18 cellular contexts compared by ENCODE assay signal in the genomic region with DNA sequence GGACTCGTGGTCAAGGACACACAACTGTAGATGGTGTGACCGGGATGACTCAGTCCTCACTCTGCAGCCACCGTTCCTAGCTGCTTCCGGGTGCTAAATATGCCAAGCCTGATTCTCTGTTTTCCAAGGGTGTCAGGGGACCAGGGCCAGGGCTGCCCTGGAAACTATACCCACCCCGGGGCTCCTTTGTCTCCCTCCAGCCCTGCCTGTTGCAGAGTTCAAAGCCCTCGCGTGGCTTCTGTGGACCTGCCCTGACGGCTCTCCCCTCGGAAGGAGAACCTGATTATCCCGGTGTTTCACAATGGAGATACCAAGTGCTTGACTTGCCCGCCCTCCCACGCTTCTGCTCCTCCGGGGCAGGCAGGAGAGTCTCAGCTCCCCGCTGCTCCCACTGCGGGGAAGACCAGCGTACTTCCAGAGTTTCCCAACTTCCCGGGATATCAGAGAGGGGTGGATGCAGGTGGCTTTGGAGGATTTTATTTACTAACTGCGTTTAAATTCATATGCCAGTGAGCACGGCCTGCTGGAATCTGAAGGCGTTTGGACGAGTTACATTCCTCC.
A peak's percentile ranks its signal among the peaks of the same experiment; 100 is the strongest.
DNase-seq lines count a peak whose midpoint lies in the region; ATAC-seq and TF ChIP-seq lines count a peak whose summit lies in the region.
"Had no signal": no experiment of that assay in that cellular context is flagged by ENCODE, and none has a peak within 500 bp of the region (broad histone marks: within the 10 kb centered on the region; RNA-seq: fewer than 3 reads in every experiment).

No MANE protein-coding gene starts in this region.

- H3K4me1 Mint-ChIP-seq in activated CD4-positive, alpha-beta memory T cell treated with anti-CD3 and anti-CD28 coated beads, Interleukin-2, amount 10 ng/mL, durations not matched to agents 7 days and 5 days = no peaks in the 10 kb centered on the region
- H3K4me1 Mint-ChIP-seq in activated CD4-positive, alpha-beta memory T cell treated with anti-CD3 and anti-CD28 coated beads for 36 hours (ENCODE audit: low read depth) = no peaks in the 10 kb centered on the region
- peaks cover 8% of the 10 kb centered on the region for H3K4me1 Mint-ChIP-seq in WTC11
- peaks cover 13% of the 10 kb centered on the region for H3K4me1 Mint-ChIP-seq in type B pancreatic cell (ENCODE audit: unreplicated experiment)
- H3K4me1 Mint-ChIP-seq in CD4-positive, alpha-beta T cell (ENCODE audit: low read depth) = no peaks in the 10 kb centered on the region
- H3K4me1 Mint-ChIP-seq: activated naive CD4-positive, alpha-beta T cell treated with anti-CD3 and anti-CD28 coated beads, Interleukin-2, amount 50 U/mL, for 24 hours; stimulated activated naive CD8-positive, alpha-beta T cell treated with anti-CD3 and anti-CD28 coated beads, Interleukin-15, amount 100 ng/mL, for 72 hours had no signal

- H3K27ac Mint-ChIP-seq in activated CD4-positive, alpha-beta memory T cell treated with anti-CD3 and anti-CD28 coated beads, Interleukin-2, amount 10 ng/mL, durations not matched to agents 7 days and 5 days = no peak overlapping the region
- H3K27ac Mint-ChIP-seq in activated CD4-positive, alpha-beta memory T cell treated with anti-CD3 and anti-CD28 coated beads for 36 hours = no peak overlapping the region
- no peak overlapping the region; the same call in 1 of the 2 replicates for H3K27ac Mint-ChIP-seq in WTC11
- no peak overlapping the region for H3K27ac Mint-ChIP-seq in type B pancreatic cell
- H3K27ac Mint-ChIP-seq in CD4-positive, alpha-beta T cell = no peak overlapping the region
- H3K27ac Mint-ChIP-seq: activated naive CD4-positive, alpha-beta T cell treated with anti-CD3 and anti-CD28 coated beads, Interleukin-2, amount 50 U/mL, for 24 hours; mesothelial cell of epicardium; stimulated activated naive CD8-positive, alpha-beta T cell treated with anti-CD3 and anti-CD28 coated beads, Interleukin-15, amount 100 ng/mL, for 72 hours had no signal

- H3K4me3 Mint-ChIP-seq in activated CD4-positive, alpha-beta memory T cell treated with anti-CD3 and anti-CD28 coated beads, Interleukin-2, amount 10 ng/mL, durations not matched to agents 7 days and 5 days = no peak overlapping the region
- no peak overlapping the region for H3K4me3 Mint-ChIP-seq in activated CD4-positive, alpha-beta memory T cell treated with anti-CD3 and anti-CD28 coated beads for 36 hours
- H3K4me3 Mint-ChIP-seq in WTC11 = no peak overlapping the region
- H3K4me3 Mint-ChIP-seq in type B pancreatic cell = no peak overlapping the region
- no peak overlapping the region for H3K4me3 Mint-ChIP-seq in CD4-positive, alpha-beta T cell
- H3K4me3 Mint-ChIP-seq: activated naive CD4-positive, alpha-beta T cell treated with anti-CD3 and anti-CD28 coated beads, Interleukin-2, amount 50 U/mL, for 24 hours; mesothelial cell of epicardium; stimulated activated naive CD8-positive, alpha-beta T cell treated with anti-CD3 and anti-CD28 coated beads, Interleukin-15, amount 100 ng/mL, for 72 hours had no signal

- H3K9me3 Mint-ChIP-seq in activated CD4-positive, alpha-beta memory T cell treated with anti-CD3 and anti-CD28 coated beads, Interleukin-2, amount 10 ng/mL, durations not matched to agents 7 days and 5 days = no peaks in the 10 kb centered on the region
- H3K9me3 Mint-ChIP-seq in activated CD4-positive, alpha-beta memory T cell treated with anti-CD3 and anti-CD28 coated beads for 36 hours = no peaks in the 10 kb centered on the region
- H3K9me3 Mint-ChIP-seq in WTC11 (no peaks in the 10 kb centered on the region), type B pancreatic cell (no peaks in the 10 kb centered on the region)
- no peaks in the 10 kb centered on the region for H3K9me3 Mint-ChIP-seq in CD4-positive, alpha-beta T cell
- H3K9me3 Mint-ChIP-seq: activated naive CD4-positive, alpha-beta T cell treated with anti-CD3 and anti-CD28 coated beads, Interleukin-2, amount 50 U/mL, for 24 hours; mesothelial cell of epicardium; stimulated activated naive CD8-positive, alpha-beta T cell treated with anti-CD3 and anti-CD28 coated beads, Interleukin-15, amount 100 ng/mL, for 72 hours had no signal

- no peak for ATAC-seq in WTC11
- ATAC-seq in HG03342 (IDR thresholded peaks at IDR 0.05; ENCODE audit: unreplicated experiment) = no peak
- ATAC-seq in CD4-positive, alpha-beta T cell (ENCODE audit: poor library complexity) = no peak
- ATAC-seq: gastroesophageal sphincter; stimulated activated naive CD8-positive, alpha-beta T cell treated with anti-CD3 and anti-CD28 coated beads, Interleukin-15, amount 100 ng/mL, for 72 hours had no signal

- no peaks in the 10 kb centered on the region for H3K36me3 Mint-ChIP-seq in activated CD4-positive, alpha-beta memory T cell treated with anti-CD3 and anti-CD28 coated beads, Interleukin-2, amount 10 ng/mL, durations not matched to agents 7 days and 5 days (ENCODE audit: low read depth)
- no peaks in the 10 kb centered on the region for H3K36me3 Mint-ChIP-seq in activated CD4-positive, alpha-beta memory T cell treated with anti-CD3 and anti-CD28 coated beads for 36 hours
- H3K36me3 Mint-ChIP-seq in WTC11 (no peaks in the 10 kb centered on the region), type B pancreatic cell (no peaks in the 10 kb centered on the region)
- H3K36me3 Mint-ChIP-seq in CD4-positive, alpha-beta T cell (ENCODE audit: low read depth) = no peaks in the 10 kb centered on the region
- H3K36me3 Mint-ChIP-seq: activated naive CD4-positive, alpha-beta T cell treated with anti-CD3 and anti-CD28 coated beads, Interleukin-2, amount 50 U/mL, for 24 hours; mesothelial cell of epicardium had no signal

- no peaks in the 10 kb centered on the region for H3K9me3 ChIP-seq in CD4-positive, alpha-beta T cell (ENCODE audit: control insufficient read depth, low read length)
- H3K9me3 ChIP-seq in MG63 = no peaks in the 10 kb centered on the region
- H3K9me3 ChIP-seq: gastroesophageal sphincter had no signal

- DNase-seq in activated CD4-positive, alpha-beta memory T cell treated with anti-CD3 and anti-CD28 coated beads, Interleukin-2, amount 10 ng/mL, durations not matched to agents 7 days and 5 days = peak; percentile 8
- no peak for DNase-seq in activated CD4-positive, alpha-beta memory T cell treated with anti-CD3 and anti-CD28 coated beads for 36 hours
- DNase-seq in WTC11 (ENCODE audit: low spot score) (no peak), iPS-NIHi7 (ENCODE audit: extremely low spot score) (peak; percentile 20), type B pancreatic cell (ENCODE audit: extremely low spot score, unreplicated experiment) (peak; percentile 47), MG63 (no peak)
- DNase-seq in CD4-positive, alpha-beta T cell = no peak
- DNase-seq: 8988T; activated CD4-positive, CD25-positive, alpha-beta regulatory T cell; NCI-H187 treated with DMSO at 0.1 percent for 48 hours; NCI-H526 treated with DMSO at 0.1 percent for 48 hours; small intestine; stimulated activated naive CD8-positive, alpha-beta T cell treated with anti-CD3 and anti-CD28 coated beads, Interleukin-15, amount 100 ng/mL, for 72 hours; T-helper 1 cell had no signal

- no peak for TF ChIP-seq CTCF in WTC11 (IDR thresholded peaks at IDR 0.05)
- TF ChIP-seq CTCF in type B pancreatic cell (conservative IDR thresholded peaks at IDR 0.05) = no peak
- no peak for TF ChIP-seq CTCF in CD4-positive, alpha-beta T cell (IDR thresholded peaks at IDR 0.05)

- no peak overlapping the region for H3K27ac ChIP-seq in CD4-positive, alpha-beta T cell (ENCODE audit: low read depth, low read length)
- H3K27ac ChIP-seq: gastroesophageal sphincter had no signal

- intact Hi-C loops in activated CD4-positive, alpha-beta memory T cell treated with anti-CD3 and anti-CD28 coated beads for 36 hours (cut with micrococcal nuclease) = no loop called here
- intact Hi-C loops in CD4-positive, alpha-beta T cell (cut with DNase I, micrococcal nuclease) = no loop called here

- no peak overlapping the region for H3K4me3 ChIP-seq in MG63
- H3K4me3 ChIP-seq: gastroesophageal sphincter had no signal

- CTCF ChIA-PET in activated CD4-positive, alpha-beta memory T cell treated with anti-CD3 and anti-CD28 coated beads, Interleukin-2, amount 10 ng/mL, durations not matched to agents 7 days and 5 days (lab: Charles Lee) = no interaction called here
- CTCF ChIA-PET in activated CD4-positive, alpha-beta memory T cell treated with anti-CD3 and anti-CD28 coated beads for 36 hours (lab: Charles Lee) = no interaction called here
- CTCF ChIA-PET in WTC11 (lab: Charles Lee) = interaction anchor here (1.9 to 2.3 kb wide), 2 partner anchors 10 to 145 kb away, joined by 6 to 8 read pairs; no protein-coding TSS in a partner anchor
- CTCF ChIA-PET in CD4-positive, alpha-beta T cell (lab: Charles Lee) = no interaction called here

- H3K27me3 ChIP-seq in CD4-positive, alpha-beta T cell (ENCODE audit: control insufficient read depth, insufficient read depth, low read length) = peaks cover 4% of the 10 kb centered on the region
- no peaks in the 10 kb centered on the region for H3K27me3 ChIP-seq in MG63
- H3K27me3 ChIP-seq: gastroesophageal sphincter had no signal

- POLR2A ChIA-PET in activated CD4-positive, alpha-beta memory T cell treated with anti-CD3 and anti-CD28 coated beads, Interleukin-2, amount 10 ng/mL, durations not matched to agents 7 days and 5 days (lab: Charles Lee) = no interaction called here
- POLR2A ChIA-PET in activated CD4-positive, alpha-beta memory T cell treated with anti-CD3 and anti-CD28 coated beads for 36 hours (lab: Charles Lee) = no interaction called here
- POLR2A ChIA-PET in WTC11 (lab: Charles Lee) = interaction anchor here (0.5 kb wide), 1 partner anchor 22 kb away, joined by 3 read pairs; no protein-coding TSS in a partner anchor
- POLR2A ChIA-PET in CD4-positive, alpha-beta T cell (lab: Charles Lee) = no interaction called here

- H3K27me3 Mint-ChIP-seq in activated CD4-positive, alpha-beta memory T cell treated with anti-CD3 and anti-CD28 coated beads, Interleukin-2, amount 10 ng/mL, durations not matched to agents 7 days and 5 days = peaks cover 4% of the 10 kb centered on the region
- no peaks in the 10 kb centered on the region for H3K27me3 Mint-ChIP-seq in activated CD4-positive, alpha-beta memory T cell treated with anti-CD3 and anti-CD28 coated beads for 36 hours
- H3K27me3 Mint-ChIP-seq in WTC11 (ENCODE audit: low read depth) = no peaks in the 10 kb centered on the region
- H3K27me3 Mint-ChIP-seq in type B pancreatic cell = peaks cover 8% of the 10 kb centered on the region
- peaks cover 5% of the 10 kb centered on the region for H3K27me3 Mint-ChIP-seq in CD4-positive, alpha-beta T cell
- H3K27me3 Mint-ChIP-seq: activated naive CD4-positive, alpha-beta T cell treated with anti-CD3 and anti-CD28 coated beads, Interleukin-2, amount 50 U/mL, for 24 hours had no signal

- H3K36me3 ChIP-seq in MG63 = no peaks in the 10 kb centered on the region; the same call in 1 of the 2 replicates
- H3K36me3 ChIP-seq: gastroesophageal sphincter had no signal

TF ChIP-seq in WTC11, 78 proteins besides CTCF, POLR2A, EP300 and RAD21 (continues in another document):
- 0 out of 2 replicates have a peak, but pooled peaks have one; percentile 13 for TF ChIP-seq ZNF317 (CRISPR knock-in tag; IDR thresholded peaks at IDR 0.05; ENCODE audit: borderline replicate concordance, low read depth)

Comparison
In these comparisons a context has a peak if more than half of its experiments do, and no peak if none do; other contexts are left out.
1. DNase-seq: peak in activated CD4-positive, alpha-beta memory T cell treated with anti-CD3 and anti-CD28 coated beads, Interleukin-2, amount 10 ng/mL, durations not matched to agents 7 days and 5 days (single experiment), iPS-NIHi7 (single experiment) and type B pancreatic cell (single experiment); none in activated CD4-positive, alpha-beta memory T cell treated with anti-CD3 and anti-CD28 coated beads for 36 hours (single experiment), WTC11 (single experiment), CD4-positive, alpha-beta T cell (0 of 10) and MG63 (single experiment).